19 cellular contexts compared by ENCODE assay signal in the genomic region with DNA sequence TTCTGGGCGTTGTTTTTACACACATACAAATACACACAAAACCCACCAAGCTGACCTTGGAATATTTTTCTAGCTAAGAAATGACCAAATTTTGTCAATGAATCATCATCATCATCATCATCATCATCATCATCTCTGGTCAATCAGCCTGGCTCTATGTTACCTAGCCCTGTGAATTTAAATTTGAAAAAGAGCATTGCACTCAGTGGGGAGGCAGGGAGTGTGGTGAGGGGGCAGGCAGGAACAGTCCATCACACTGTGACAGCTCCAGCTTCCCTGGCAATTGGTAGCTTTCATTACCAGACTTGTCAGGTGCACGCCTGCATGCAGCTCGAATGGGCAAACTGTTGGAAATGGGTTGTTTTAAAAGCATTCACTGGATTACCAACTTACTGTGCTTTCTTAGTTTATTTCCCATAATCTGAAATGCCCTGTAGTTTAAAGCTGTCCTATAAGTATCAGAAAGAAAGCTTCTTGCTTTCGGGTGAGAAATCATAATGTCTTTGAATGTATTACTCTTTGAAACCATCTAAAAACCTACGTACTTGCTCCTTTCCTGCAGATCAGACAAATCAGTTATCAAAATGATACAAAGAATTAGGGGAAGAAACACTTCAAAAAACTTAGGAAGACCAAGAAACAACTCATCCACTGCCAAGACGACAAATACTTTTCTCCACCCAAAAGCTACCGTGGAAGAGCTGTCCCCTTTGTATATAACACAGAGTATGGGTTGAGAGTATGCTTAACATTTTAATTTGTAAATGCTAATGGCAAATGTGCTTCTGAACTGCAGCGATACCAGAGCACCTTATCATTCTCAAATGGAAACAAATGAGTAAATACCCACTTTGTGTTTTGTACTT. TPM values are rescaled to one million over a fixed set of nuclear protein-coding genes. Genes with fewer than 3 reads are reported as not detected.
DNase-seq lines count a peak whose midpoint lies in the region; ATAC-seq, FAIRE-seq and TF ChIP-seq lines count a peak whose summit lies in the region.
"Had no signal": no experiment of that assay in that cellular context is flagged by ENCODE, and none has a peak within 500 bp of the region (broad histone marks: within the 10 kb centered on the region; RNA-seq: fewer than 3 reads in every experiment).

No MANE protein-coding gene starts in this region.

- FAIRE-seq in kidney (lab: Jason Lieb, UNC) (no peak), H54 (lab: Jason Lieb, UNC) (no peak)

- H3K4me2 ChIP-seq in GM23338, result peak overlapping the region; percentile 58

- H3K9me2 ChIP-seq in GM23338 (ENCODE audit: insufficient read depth), result no peaks in the 10 kb centered on the region

- H3K36me3 ChIP-seq in GM23338 (ENCODE audit: insufficient read depth) (no peaks in the 10 kb centered on the region), kidney (ENCODE audit: control insufficient read depth in 1 of 2, insufficient read depth in 2 of 2, low read length in 2 of 2) (no peaks in the 10 kb centered on the region), breast epithelium (no peaks in the 10 kb centered on the region)
- H3K36me3 ChIP-seq: spleen, upper lobe of left lung had no signal

- H3K4me3 Mint-ChIP-seq in GM23338, result peak overlapping the region; percentile 17; the same call in 1 of the 3 replicates
- H3K4me3 Mint-ChIP-seq: activated naive CD8-positive, alpha-beta T cell; mesothelial cell of epicardium; natural killer cell treated with Interleukin-12 subunit alpha and Interleukin-12 subunit beta and Interleukin-15 and Interleukin-18, amount 100 ng/mL, for 72 hours; stimulated activated naive CD8-positive, alpha-beta T cell treated with anti-CD3 and anti-CD28 coated beads, Interleukin-15, amount 100 ng/mL, for 72 hours had no signal

- H3K9me3 ChIP-seq in kidney (ENCODE audit: control insufficient read depth in 1 of 2, low read length in 2 of 2) (no peaks in the 10 kb centered on the region), breast epithelium (no peaks in the 10 kb centered on the region)
- H3K9me3 ChIP-seq: spleen, upper lobe of left lung had no signal

- H3K27ac ChIP-seq in GM23338 (ENCODE audit: low read depth) (no peak overlapping the region), kidney (ENCODE audit: low read depth in 2 of 2, low read length in 2 of 2) (peak overlapping the region; percentile 74 to 89), breast epithelium (no peak overlapping the region)
- H3K27ac ChIP-seq: spleen, upper lobe of left lung had no signal

- in situ Hi-C loops in astrocyte of the cerebellum (cut with HindIII; ENCODE audit: low sequenced_read_pairs), result no loop called here

- H3K9me3 Mint-ChIP-seq in GM23338, result no peaks in the 10 kb centered on the region; the same call in 2 of the 3 replicates
- H3K9me3 Mint-ChIP-seq: mesothelial cell of epicardium; natural killer cell treated with Interleukin-12 subunit alpha and Interleukin-12 subunit beta and Interleukin-15 and Interleukin-18, amount 100 ng/mL, for 72 hours; stimulated activated naive CD8-positive, alpha-beta T cell treated with anti-CD3 and anti-CD28 coated beads, Interleukin-15, amount 100 ng/mL, for 72 hours had no signal

- peaks cover 7% of the 10 kb centered on the region; the same call in 1 of the 2 replicates for H3F3A ChIP-seq in GM23338 (replicated peaks; ENCODE audit: low read depth)

- H3K36me3 Mint-ChIP-seq in GM23338 (ENCODE audit: low read depth), result no peaks in the 10 kb centered on the region; the same call in 2 of the 3 replicates
- H3K36me3 Mint-ChIP-seq: activated naive CD8-positive, alpha-beta T cell; mesothelial cell of epicardium; natural killer cell treated with Interleukin-12 subunit alpha and Interleukin-12 subunit beta and Interleukin-15 and Interleukin-18, amount 100 ng/mL, for 72 hours had no signal

- H3K27me3 Mint-ChIP-seq in GM23338 (ENCODE audit: insufficient read depth, low read depth, poor library complexity), result peaks cover 93% of the 10 kb centered on the region

- H3K27me3 ChIP-seq in GM23338 (ENCODE audit: insufficient read depth), result peaks cover 100% of the 10 kb centered on the region
- peaks cover 6 to 99% of the 10 kb centered on the region in 2 donors for H3K27me3 ChIP-seq in breast epithelium

- H4K20me1 ChIP-seq in GM23338 (replicated peaks; ENCODE audit: insufficient read depth), result no peaks in the 10 kb centered on the region; the same call in 1 of the 2 replicates

- DNase-seq in GM23338 (ENCODE audit: low spot score) (peak; percentile 40), astrocyte of the cerebellum (ENCODE audit: low read depth) (no peak), kidney (no peak), pons (ENCODE audit: low spot score) (peak; percentile 67), EL (no peak), breast epithelium (ENCODE audit: low spot score in 2 of 2) (no peak), H54 (ENCODE audit: insufficient read length, low spot score) (no peak)
- no peak for DNase-seq in activated naive CD4-positive, alpha-beta T cell treated with Interleukin-2 at 50 U/mL for 16 hours
- DNase-seq: DMS79 treated with DMSO at 0.1 percent for 48 hours; foreskin melanocyte; NCI-H69; spleen; stimulated activated CD4-positive, alpha-beta T cell treated with anti-CD3 and anti-CD28 coated beads, Interleukin-4, amount 100 ng/mL, for 24 hours; stimulated activated naive CD8-positive, alpha-beta T cell treated with anti-CD3 and anti-CD28 coated beads, Interleukin-15, amount 100 ng/mL, for 72 hours had no signal

- intact Hi-C loops in kidney (cut with DNase I), result no loop called here
- intact Hi-C loops in breast epithelium (cut with DNase I; ENCODE audit: low total_unique reads), result no loop called here

- TF ChIP-seq CTCF in GM23338 (conservative IDR thresholded peaks at IDR 0.05; ENCODE audit: low read depth in 2 of 2) (no peak), astrocyte of the cerebellum (IDR thresholded peaks at IDR 0.05; ENCODE audit: low read depth, low read length, missing control alignments) (no peak), kidney (IDR thresholded peaks at IDR 0.05; ENCODE audit: borderline replicate concordance, extremely low read depth, insufficient read depth) (no peak), breast epithelium (IDR thresholded peaks at IDR 0.05) (no peak)

- H2AFZ ChIP-seq in GM23338, result no peak overlapping the region

- no peak overlapping the region for H3K27ac Mint-ChIP-seq in GM23338
- H3K27ac Mint-ChIP-seq: activated naive CD8-positive, alpha-beta T cell; mesothelial cell of epicardium; natural killer cell treated with Interleukin-12 subunit alpha and Interleukin-12 subunit beta and Interleukin-15 and Interleukin-18, amount 100 ng/mL, for 72 hours; stimulated activated naive CD8-positive, alpha-beta T cell treated with anti-CD3 and anti-CD28 coated beads, Interleukin-15, amount 100 ng/mL, for 72 hours had no signal

- peak overlapping the region; percentile 41 to 72 for H3K9ac ChIP-seq in kidney (ENCODE audit: low read length in 2 of 2)

- peak overlapping the region; percentile 20; the same call in 1 of the 2 replicates for H3K4me3 ChIP-seq in GM23338
- H3K4me3 ChIP-seq in astrocyte of the cerebellum (ENCODE audit: low read depth, low read length), result peak overlapping the region; percentile 6
- peak overlapping the region; percentile 14 to 78 for H3K4me3 ChIP-seq in kidney (ENCODE audit: low read length in 2 of 2)
- H3K4me3 ChIP-seq in breast epithelium, result no peak overlapping the region
- H3K4me3 ChIP-seq: spleen, upper lobe of left lung had no signal

- H3K4me1 ChIP-seq in GM23338 (ENCODE audit: insufficient read depth) (peaks cover 73% of the 10 kb centered on the region), kidney (ENCODE audit: control insufficient read depth in 1 of 2, insufficient read depth in 1 of 2, low read depth in 1 of 2, low read length in 2 of 2) (peaks cover 1 to 3% of the 10 kb centered on the region in 2 donors), breast epithelium (peaks cover 0 to 4% of the 10 kb centered on the region in 2 donors)

- H3K79me2 ChIP-seq in GM23338 (replicated peaks; ENCODE audit: insufficient read depth), result no peaks in the 10 kb centered on the region

- no peak for ATAC-seq in GM23338
- ATAC-seq: left lobe of liver; natural killer cell treated with Interleukin-12 subunit alpha and Interleukin-12 subunit beta and Interleukin-15 and Interleukin-18, amount 100 ng/mL, for 72 hours; stimulated activated naive CD8-positive, alpha-beta T cell treated with anti-CD3 and anti-CD28 coated beads, Interleukin-15, amount 100 ng/mL, for 72 hours had no signal

- TF ChIP-seq POLR2A in breast epithelium (IDR thresholded peaks at IDR 0.05) (no peak), H54 (IDR thresholded peaks at IDR 0.05; ENCODE audit: low read depth, low read length) (no peak)

- H3K4me1 Mint-ChIP-seq in GM23338, result peaks cover 72% of the 10 kb centered on the region

TF ChIP-seq in GM23338, 12 proteins besides CTCF, POLR2A, EP300 and RAD21:
- TF ChIP-seq JUNB (IDR thresholded peaks at IDR 0.05; ENCODE audit: unreplicated experiment) (no peak), EZH2 (IDR thresholded peaks at IDR 0.05; ENCODE audit: low read depth, unreplicated experiment) (peak; percentile 67), EZH2phosphoT487 (IDR thresholded peaks at IDR 0.05; ENCODE audit: unreplicated experiment) (no peak), NANOG (IDR thresholded peaks at IDR 0.05; ENCODE audit: borderline replicate concordance) (no peak)

RNA-seq across cellular contexts. Expression of a gene that starts 6.7 kb away (rescaled TPM):
- total RNA-seq in GM23338 (2014; rRNA removed; shearing (Covaris generic)), result 0.24 TPM in 1 of 2 replicates, not detected in the other
- polyA plus RNA-seq in GM23338 (2016; fragmentation: Nextera tagmentation; extraction: Ambion mirVana) (0.06 and 0.14 TPM in 2 replicates), kidney (ENCODE audit: insufficient read depth, low read depth, low replicate concordance) (31.4 TPM)
- total RNA-seq in kidney (118 TPM), breast epithelium (1 to 10 TPM in 1 of 3 donors, under 1 TPM in 2; 0.32 to 3.4 (median 0.98) TPM)
- total RNA-seq: left lobe of liver; mesothelial cell of epicardium; natural killer cell treated with Interleukin-12 subunit alpha and Interleukin-12 subunit beta and Interleukin-15 and Interleukin-18, amount 100 ng/mL, for 72 hours; spleen; upper lobe of left lung had no signal
- polyA plus RNA-seq: spleen had no signal

Comparison
In these comparisons a context has a peak if more than half of its experiments do, and no peak if none do; other contexts are left out.
1. DNase-seq: peak in GM23338 (single experiment) and pons (single experiment); none in astrocyte of the cerebellum (single experiment), kidney (single experiment), EL (single experiment), breast epithelium (0 of 2), activated naive CD4-positive, alpha-beta T cell treated with Interleukin-2 at 50 U/mL for 16 hours (single experiment) and H54 (single experiment).
2. H3K27ac ChIP-seq: peak in kidney (2 of 2); none in GM23338 (single experiment) and breast epithelium (0 of 2).
3. H3K4me3 ChIP-seq: peak in GM23338 (single experiment), astrocyte of the cerebellum (single experiment) and kidney (2 of 2); none in breast epithelium (0 of 3).
4. RNA of a gene that starts 6.7 kb away (total RNA-seq): 118 TPM in kidney (single experiment); 0.32 to 3.4 TPM in breast epithelium and 0.24 TPM in GM23338; every median in the first group is over 10 times any median in the second.